Comparison of ENCODE assay signal across 8 cellular contexts in the genomic region with DNA sequence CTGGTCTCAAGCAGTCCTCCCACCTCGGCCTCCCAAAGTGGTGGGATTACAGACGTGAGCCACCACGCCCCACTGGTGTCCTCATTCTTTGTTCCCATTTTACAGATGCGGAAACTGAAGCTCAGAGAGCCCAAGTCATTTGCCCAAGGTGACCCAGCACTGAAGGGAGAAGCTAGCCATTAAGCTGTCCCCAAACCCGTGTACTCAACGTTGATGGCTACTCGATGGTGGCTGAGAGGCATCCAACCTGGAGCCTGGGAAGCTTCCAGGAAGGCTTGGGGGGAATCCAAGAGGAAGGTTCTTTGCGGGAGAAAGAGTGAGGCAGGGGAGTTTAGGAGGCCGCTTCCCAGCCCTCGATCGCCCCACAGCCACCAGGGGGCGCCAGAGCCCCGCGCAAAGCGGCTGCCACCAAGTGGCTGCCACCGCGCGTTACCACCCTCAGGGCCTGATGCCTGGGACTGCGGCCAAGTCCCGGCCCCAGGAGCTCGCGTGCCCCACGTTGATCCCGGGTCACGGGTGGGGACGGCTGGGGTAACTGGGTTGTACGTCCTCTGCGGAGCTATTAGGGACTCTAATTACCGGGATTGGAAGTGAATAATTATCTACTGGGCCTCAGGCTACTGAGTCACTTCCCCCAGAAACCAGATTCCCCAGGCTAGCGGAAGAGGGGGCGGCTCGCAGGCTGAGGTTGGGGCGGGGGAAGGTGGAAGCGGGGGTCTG. TPM values are rescaled to one million over a fixed set of nuclear protein-coding genes. Genes with fewer than 3 reads are reported as not detected.
DNase-seq lines count a peak whose midpoint lies in the region; ATAC-seq and TF ChIP-seq lines count a peak whose summit lies in the region.

No MANE protein-coding gene starts in this region.

- TF ChIP-seq RAD21 in HCT116 (IDR thresholded peaks at IDR 0.05; ENCODE audit: low read depth) = no peak

- TF ChIP-seq CTCF in DOHH2 (IDR thresholded peaks at IDR 0.05; ENCODE audit: low read depth, low read length, poor library complexity, severe bottlenecking) (peak; percentile 93), HCT116 (IDR thresholded peaks at IDR 0.05 in 2 of 3, conservative IDR thresholded peaks at IDR 0.05 in 1 of 3; ENCODE audit: borderline replicate concordance in 1 of 3, insufficient read depth in 1 of 3, low read depth in 2 of 3, low read length in 2 of 3) (peak in 2 of 3 experiments; percentile 96 to 99; a peak in 4 of 6 replicates), right atrium auricular region (IDR thresholded peaks at IDR 0.05) (peak; percentile 96 to 100)

- H3K27me3 ChIP-seq in DOHH2 (ENCODE audit: control insufficient read depth, low read length) (no peaks in the 10 kb centered on the region), HCT116 (ENCODE audit: insufficient read depth, low read length) (no peaks in the 10 kb centered on the region), right atrium auricular region (no peaks in the 10 kb centered on the region)

- H3K9me3 ChIP-seq in DOHH2 (ENCODE audit: control insufficient read depth, insufficient read depth, low read length) (no peaks in the 10 kb centered on the region), HCT116 (ENCODE audit: control insufficient read depth in 1 of 2, insufficient read depth in 1 of 2, low read depth in 1 of 2, low read length in 2 of 2) (no peaks in the 10 kb centered on the region), right atrium auricular region (no peaks in the 10 kb centered on the region)

- H3K9me2 ChIP-seq in DOHH2 (replicated peaks; ENCODE audit: control insufficient read depth, low read length) (no peaks in the 10 kb centered on the region), HCT116 (ENCODE audit: insufficient read depth) (no peaks in the 10 kb centered on the region)

- no TSS peak for BruUV-seq in HCT116 (replicated peaks; lab: Mats Ljungman, UMichigan)

- H3K9ac ChIP-seq in HCT116 (ENCODE audit: low read length) = peak overlapping the region; percentile 54

- H3K4me3 ChIP-seq in DOHH2 (ENCODE audit: low read length) (peak overlapping the region; percentile 62), HCT116 (replicated peaks in 1 of 2; ENCODE audit: low read depth in 1 of 2, low read length in 2 of 2) (peak overlapping the region; percentile 33 to 48), right atrium auricular region (peak overlapping the region in 1 of 2 donors; percentile 38)

- no peak overlapping the region for H2AFZ ChIP-seq in HCT116 (ENCODE audit: low read depth, low read length, poor library complexity, severe bottlenecking)

- peaks cover 2% of the 10 kb centered on the region for H3F3A ChIP-seq in DOHH2 (ENCODE audit: control insufficient read depth, insufficient read depth)

- TF ChIP-seq POLR2A in HCT116 (IDR thresholded peaks at IDR 0.05; ENCODE audit: borderline replicate concordance, extremely low read depth, insufficient read depth, insufficient read length) = no peak

- H3K79me2 ChIP-seq in DOHH2 (ENCODE audit: control insufficient read depth, low read length) (no peaks in the 10 kb centered on the region), HCT116 (ENCODE audit: insufficient read depth, low read length) (no peaks in the 10 kb centered on the region)

- H4K20me1 ChIP-seq in DOHH2 (ENCODE audit: control insufficient read depth, insufficient read depth, low read depth, low read length) (no peaks in the 10 kb centered on the region), HCT116 (ENCODE audit: insufficient read depth) (no peaks in the 10 kb centered on the region)

- H3K4me2 ChIP-seq in DOHH2 (ENCODE audit: low read length) = peak overlapping the region; percentile 69
- peak overlapping the region; percentile 82 for H3K4me2 ChIP-seq in HCT116 (ENCODE audit: low read length)

- DNase-seq in HCT116 (ENCODE audit: low read depth, low spot score) (peak; percentile 65), NCI-H1417 treated with DMSO at 0.1 percent for 48 hours (lab: John Stamatoyannopoulos, UW) (peak; percentile 3), T-helper 22 cell (ENCODE audit: low read depth) (peak; percentile 68), amygdala (lab: John Stamatoyannopoulos, UW) (peak; percentile 12 to 91 (median 70)), right atrium auricular region (ENCODE audit: low spot score) (peak; percentile 81), sciatic nerve (ENCODE audit: low spot score) (peak; percentile 92)

- RAD21 ChIA-PET in HCT116 (lab: Charles Lee; ENCODE audit: low non-redundant PET in 1 of 2, low total read pairs in 2 of 2, uncharacterized antibody in 2 of 2, unreplicated experiment in 2 of 2) = interaction anchor here (1.0 to 1.8 kb wide), 4 partner anchors 28 to 67 kb away, joined by 4 to 9 read pairs (median 8); partner anchors contain the start of gene PHETA1 (in 1 of the 2)

- POLR2A ChIA-PET in HCT116 (lab: Charles Lee) = interaction anchor here (0.7 to 2.7 kb wide), 4 partner anchors 35 to 277 kb away, joined by 3 to 8 read pairs (median 4); no protein-coding TSS in a partner anchor

- CTCF ChIA-PET in HCT116 (lab: Charles Lee) = interaction anchor here (0.7 to 5.6 kb wide), 24 partner anchors 9 to 416 kb away, joined by 3 to 94 read pairs (median 4); partner anchors contain the start of genes PHETA1 and SH2B3

- H3K36me3 ChIP-seq in DOHH2 (ENCODE audit: control insufficient read depth, low read length) = no peaks in the 10 kb centered on the region
- no peaks in the 10 kb centered on the region for H3K36me3 ChIP-seq in HCT116 (ENCODE audit: control insufficient read depth in 1 of 2, insufficient read depth in 2 of 2, low read length in 2 of 2)
- no peaks in the 10 kb centered on the region for H3K36me3 ChIP-seq in right atrium auricular region

- ATAC-seq in HCT116 (peak; percentile 89), sciatic nerve (peak; percentile 87), GM18517 (IDR thresholded peaks at IDR 0.05; ENCODE audit: unreplicated experiment) (no peak)

- intact Hi-C loops in HCT116 (cut with micrococcal nuclease) = loop anchor here (1.0 to 5.0 kb wide), 4 partner anchors 54 to 415 kb away; no protein-coding TSS in a partner anchor
- intact Hi-C loops in sciatic nerve (cut with DNase I) = loop anchor here (2.0 kb wide), 1 partner anchor 56 kb away; no protein-coding TSS in a partner anchor

- no peak overlapping the region for H3K27ac ChIP-seq in DOHH2 (ENCODE audit: low read depth, low read length)
- no peak overlapping the region for H3K27ac ChIP-seq in HCT116 (ENCODE audit: low read depth, low read length)
- H3K27ac ChIP-seq in right atrium auricular region = peak overlapping the region; percentile 37 to 73

- peaks cover 21% of the 10 kb centered on the region for H3K4me1 ChIP-seq in DOHH2 (ENCODE audit: control insufficient read depth, low read length)
- peaks cover 12 to 40% of the 10 kb centered on the region in 2 experiments; a peak in 3 of 4 replicates for H3K4me1 ChIP-seq in HCT116 (ENCODE audit: control insufficient read depth in 1 of 2, insufficient read depth in 2 of 2, low read length in 2 of 2)
- H3K4me1 ChIP-seq in right atrium auricular region = peaks cover 0 to 4% of the 10 kb centered on the region in 2 donors

TF ChIP-seq in HCT116, 20 proteins besides CTCF, POLR2A, EP300 and RAD21:
- TF ChIP-seq TCF7L2 (IDR thresholded peaks at IDR 0.05; ENCODE audit: borderline replicate concordance, extremely low read depth, insufficient read depth, insufficient read length) (no peak), SRF (IDR thresholded peaks at IDR 0.05; ENCODE audit: low read depth) (no peak), ZNF274 (IDR thresholded peaks at IDR 0.05; ENCODE audit: low read depth, low read length) (no peak), POLR2AphosphoS5 (IDR thresholded peaks at IDR 0.05; ENCODE audit: low read depth, low read length) (0 out of 2 replicates have a peak, but pooled peaks have one; percentile 44)
- TF ChIP-seq, protein P1, sequence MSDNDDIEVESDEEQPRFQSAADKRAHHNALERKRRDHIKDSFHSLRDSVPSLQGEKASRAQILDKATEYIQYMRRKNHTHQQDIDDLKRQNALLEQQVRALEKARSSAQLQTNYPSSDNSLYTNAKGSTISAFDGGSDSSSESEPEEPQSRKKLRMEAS (IDR thresholded peaks at IDR 0.05) = no peak
TF ChIP-seq in HCT116: peak in this region for 1.

RNA-seq across cellular contexts. Expression of gene SH2B3, which starts 8.8 kb away (rescaled TPM):
- total RNA-seq in HCT116 (2021; ENCODE audit: unreplicated experiment) = 17.3 TPM
- 8.7 and 10.1 TPM in 2 replicates for polyA plus RNA-seq in HCT116 (2012)
- 10 to 100 TPM; 42.6 to 47.4 TPM for total RNA-seq in right atrium auricular region
- 27.5 TPM for total RNA-seq in sciatic nerve

RNA-seq across cellular contexts. Expression of gene PHETA1, which starts 28.0 kb away (rescaled TPM):
- total RNA-seq in HCT116 (2021; ENCODE audit: unreplicated experiment) (10.6 TPM), right atrium auricular region (10 to 100 TPM; 11.5 to 13.4 TPM), sciatic nerve (12.0 TPM)
- 5.1 and 5.7 TPM in 2 replicates for polyA plus RNA-seq in HCT116 (2012)

Comparison
In these comparisons a context has a peak if more than half of its experiments do, and no peak if none do; other contexts are left out.
1. H3K27ac ChIP-seq: peak in right atrium auricular region (2 of 2); none in DOHH2 (single experiment) and HCT116 (single experiment).
2. DNase-seq: peak in every context shown above with its lines; median percentile 92 in sciatic nerve; 81 in right atrium auricular region; 70 in amygdala; 68 in T-helper 22 cell; 65 in HCT116; 3 in NCI-H1417 treated with DMSO at 0.1 percent for 48 hours.
3. Peak in every context shown above with its lines, with median percentiles within 50 percentile points of each other: CTCF ChIP-seq.